In genomic region chr15:26365077-26365476, GRCh38 we compare ENCODE assay signal across 1 cellular context.
TF ChIP-seq lines count a peak whose summit lies in the region.

No MANE protein-coding gene starts in this region.

TF ChIP-seq in GM23338, 12 proteins besides CTCF, POLR2A, EP300 and RAD21 (continued from another document):
- TF ChIP-seq CREB1 (CRISPR knock-in tag; IDR thresholded peaks at IDR 0.05; ENCODE audit: low read depth) (no peak), ZNF114 (CRISPR knock-in tag; IDR thresholded peaks at IDR 0.05) (no peak), EZH2phosphoT487 (IDR thresholded peaks at IDR 0.05; ENCODE audit: unreplicated experiment) (no peak), REST (IDR thresholded peaks at IDR 0.05; ENCODE audit: unreplicated experiment) (no peak), JUNB (IDR thresholded peaks at IDR 0.05; ENCODE audit: unreplicated experiment) (no peak), POLR2AphosphoS5 (IDR thresholded peaks at IDR 0.05; ENCODE audit: low read depth) (no peak), ZNF331 (CRISPR knock-in tag; IDR thresholded peaks at IDR 0.05; ENCODE audit: low read depth) (no peak)
- TF ChIP-seq, protein P1, sequence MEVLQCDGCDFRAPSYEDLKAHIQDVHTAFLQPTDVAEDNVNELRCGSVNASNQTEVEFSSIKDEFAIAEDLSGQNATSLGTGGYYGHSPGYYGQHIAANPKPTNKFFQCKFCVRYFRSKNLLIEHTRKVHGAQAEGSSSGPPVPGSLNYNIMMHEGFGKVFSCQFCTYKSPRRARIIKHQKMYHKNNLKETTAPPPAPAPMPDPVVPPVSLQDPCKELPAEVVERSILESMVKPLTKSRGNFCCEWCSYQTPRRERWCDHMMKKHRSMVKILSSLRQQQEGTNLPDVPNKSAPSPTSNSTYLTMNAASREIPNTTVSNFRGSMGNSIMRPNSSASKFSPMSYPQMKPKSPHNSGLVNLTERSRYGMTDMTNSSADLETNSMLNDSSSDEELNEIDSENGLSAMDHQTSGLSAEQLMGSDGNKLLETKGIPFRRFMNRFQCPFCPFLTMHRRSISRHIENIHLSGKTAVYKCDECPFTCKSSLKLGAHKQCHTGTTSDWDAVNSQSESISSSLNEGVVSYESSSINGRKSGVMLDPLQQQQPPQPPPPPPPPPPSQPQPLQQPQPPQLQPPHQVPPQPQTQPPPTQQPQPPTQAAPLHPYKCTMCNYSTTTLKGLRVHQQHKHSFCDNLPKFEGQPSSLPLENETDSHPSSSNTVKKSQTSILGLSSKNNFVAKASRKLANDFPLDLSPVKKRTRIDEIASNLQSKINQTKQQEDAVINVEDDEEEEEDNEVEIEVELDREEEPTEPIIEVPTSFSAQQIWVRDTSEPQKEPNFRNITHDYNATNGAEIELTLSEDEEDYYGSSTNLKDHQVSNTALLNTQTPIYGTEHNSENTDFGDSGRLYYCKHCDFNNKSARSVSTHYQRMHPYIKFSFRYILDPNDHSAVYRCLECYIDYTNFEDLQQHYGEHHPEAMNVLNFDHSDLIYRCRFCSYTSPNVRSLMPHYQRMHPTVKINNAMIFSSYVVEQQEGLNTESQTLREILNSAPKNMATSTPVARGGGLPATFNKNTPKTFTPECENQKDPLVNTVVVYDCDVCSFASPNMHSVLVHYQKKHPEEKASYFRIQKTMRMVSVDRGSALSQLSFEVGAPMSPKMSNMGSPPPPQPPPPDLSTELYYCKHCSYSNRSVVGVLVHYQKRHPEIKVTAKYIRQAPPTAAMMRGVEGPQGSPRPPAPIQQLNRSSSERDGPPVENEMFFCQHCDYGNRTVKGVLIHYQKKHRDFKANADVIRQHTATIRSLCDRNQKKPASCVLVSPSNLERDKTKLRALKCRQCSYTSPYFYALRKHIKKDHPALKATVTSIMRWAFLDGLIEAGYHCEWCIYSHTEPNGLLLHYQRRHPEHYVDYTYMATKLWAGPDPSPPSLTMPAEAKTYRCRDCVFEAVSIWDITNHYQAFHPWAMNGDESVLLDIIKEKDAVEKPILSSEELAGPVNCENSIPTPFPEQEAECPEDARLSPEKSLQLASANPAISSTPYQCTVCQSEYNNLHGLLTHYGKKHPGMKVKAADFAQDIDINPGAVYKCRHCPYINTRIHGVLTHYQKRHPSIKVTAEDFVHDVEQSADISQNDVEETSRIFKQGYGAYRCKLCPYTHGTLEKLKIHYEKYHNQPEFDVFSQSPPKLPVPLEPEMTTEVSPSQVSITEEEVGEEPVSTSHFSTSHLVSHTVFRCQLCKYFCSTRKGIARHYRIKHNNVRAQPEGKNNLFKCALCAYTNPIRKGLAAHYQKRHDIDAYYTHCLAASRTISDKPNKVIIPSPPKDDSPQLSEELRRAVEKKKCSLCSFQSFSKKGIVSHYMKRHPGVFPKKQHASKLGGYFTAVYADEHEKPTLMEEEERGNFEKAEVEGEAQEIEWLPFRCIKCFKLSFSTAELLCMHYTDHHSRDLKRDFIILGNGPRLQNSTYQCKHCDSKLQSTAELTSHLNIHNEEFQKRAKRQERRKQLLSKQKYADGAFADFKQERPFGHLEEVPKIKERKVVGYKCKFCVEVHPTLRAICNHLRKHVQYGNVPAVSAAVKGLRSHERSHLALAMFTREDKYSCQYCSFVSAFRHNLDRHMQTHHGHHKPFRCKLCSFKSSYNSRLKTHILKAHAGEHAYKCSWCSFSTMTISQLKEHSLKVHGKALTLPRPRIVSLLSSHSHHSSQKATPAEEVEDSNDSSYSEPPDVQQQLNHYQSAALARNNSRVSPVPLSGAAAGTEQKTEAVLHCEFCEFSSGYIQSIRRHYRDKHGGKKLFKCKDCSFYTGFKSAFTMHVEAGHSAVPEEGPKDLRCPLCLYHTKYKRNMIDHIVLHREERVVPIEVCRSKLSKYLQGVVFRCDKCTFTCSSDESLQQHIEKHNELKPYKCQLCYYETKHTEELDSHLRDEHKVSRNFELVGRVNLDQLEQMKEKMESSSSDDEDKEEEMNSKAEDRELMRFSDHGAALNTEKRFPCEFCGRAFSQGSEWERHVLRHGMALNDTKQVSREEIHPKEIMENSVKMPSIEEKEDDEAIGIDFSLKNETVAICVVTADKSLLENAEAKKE (CRISPR knock-in tag; IDR thresholded peaks at IDR 0.05), result no peak
TF ChIP-seq in GM23338: peak in this region for 0.
